Comparison of ENCODE assay signal across 10 cellular contexts in genomic region chr9:107636596-107637405, GRCh38.
A peak's percentile ranks its signal among the peaks of the same experiment; 100 is the strongest.
DNase-seq lines count a peak whose midpoint lies in the region; ATAC-seq and TF ChIP-seq lines count a peak whose summit lies in the region.
"Had no signal": no experiment of that assay in that cellular context is flagged by ENCODE, and none has a peak within 500 bp of the region (broad histone marks: within the 10 kb centered on the region; RNA-seq: fewer than 3 reads in every experiment).

No MANE protein-coding gene starts in this region.

- peaks cover 12% of the 10 kb centered on the region for H3K27me3 Mint-ChIP-seq in activated B cell treated with CpG ODN at 0.5 μM for 24 hours

- in situ Hi-C loops in gastrocnemius medialis (cut with MboI; ENCODE audit: low sequenced_read_pairs in 4 of 4) = loop anchor here in 3 of 4 donors (5.0 to 25.0 kb wide), 5 partner anchors 96 to 426 kb away; partner anchors contain the start of gene KLF4 (in 1 of the 3)

- CTCF ChIA-PET in activated B cell treated with CpG ODN at 0.5 μM for 24 hours (lab: Charles Lee) = no interaction called here

- no peak overlapping the region for H3K9ac ChIP-seq in iPS-15b (ENCODE audit: low read depth, low read length)

- POLR2A ChIA-PET in activated B cell treated with CpG ODN at 0.5 μM for 24 hours (lab: Charles Lee) = no interaction called here

- peak overlapping the region; percentile 94 to 97 (median 96) for H3K27ac ChIP-seq in gastrocnemius medialis

- H3K4me3 ChIP-seq in iPS-15b (ENCODE audit: low read depth, low read length) (peak overlapping the region; percentile 57), gastrocnemius medialis (peak overlapping the region; percentile 56 to 65 (median 56))

- peaks cover 36% of the 10 kb centered on the region for H3K4me1 Mint-ChIP-seq in activated B cell treated with CpG ODN at 0.5 μM for 24 hours

- no peaks in the 10 kb centered on the region for H3K36me3 ChIP-seq in iPS-15b (ENCODE audit: control insufficient read depth, insufficient read depth, low read length)
- H3K36me3 ChIP-seq in gastrocnemius medialis = no peaks in the 10 kb centered on the region

- TF ChIP-seq CTCF in activated B cell treated with CpG ODN at 0.5 μM for 24 hours (IDR thresholded peaks at IDR 0.05) = no peak
- no peak for TF ChIP-seq CTCF in gastrocnemius medialis (IDR thresholded peaks at IDR 0.05 in 4 of 5, conservative IDR thresholded peaks at IDR 0.05 in 1 of 5)

- TF ChIP-seq POLR2A in gastrocnemius medialis (IDR thresholded peaks at IDR 0.05) = no peak

- ATAC-seq in activated B cell treated with CpG ODN at 0.5 μM for 24 hours (ENCODE audit: low read depth) = no peak
- ATAC-seq in gastrocnemius medialis = no peak
- no peak for ATAC-seq in HG02763 (IDR thresholded peaks at IDR 0.05; ENCODE audit: unreplicated experiment)
- ATAC-seq in GM18517 (IDR thresholded peaks at IDR 0.05; ENCODE audit: unreplicated experiment) = no peak
- no peak for ATAC-seq in GM21825 (IDR thresholded peaks at IDR 0.05; ENCODE audit: unreplicated experiment)

- intact Hi-C loops in activated B cell treated with CpG ODN at 0.5 μM for 24 hours (cut with micrococcal nuclease) = loop anchor here (5.0 kb wide), 1 partner anchor 144 kb away; no protein-coding TSS in a partner anchor
- intact Hi-C loops in gastrocnemius medialis (cut with DNase I; ENCODE audit: low total_unique reads) = loop anchor here (1.0 to 2.0 kb wide), 3 partner anchors 96 to 148 kb away; partner anchors contain the start of gene KLF4

- H3K4me1 ChIP-seq in iPS-15b (ENCODE audit: control insufficient read depth, insufficient read depth, low read length) (peaks cover 9% of the 10 kb centered on the region), gastrocnemius medialis (peaks cover 18 to 19% of the 10 kb centered on the region in 2 donors)

- no peaks in the 10 kb centered on the region for H3K9me3 ChIP-seq in iPS-15b (ENCODE audit: control insufficient read depth, insufficient read depth, low read length)
- H3K9me3 ChIP-seq in gastrocnemius medialis = no peaks in the 10 kb centered on the region

- H3K27me3 ChIP-seq in iPS-15b (ENCODE audit: control insufficient read depth, insufficient read depth, low read length) (peaks cover 9% of the 10 kb centered on the region), gastrocnemius medialis (no peaks in the 10 kb centered on the region)

- H3K36me3 Mint-ChIP-seq in activated B cell treated with CpG ODN at 0.5 μM for 24 hours (ENCODE audit: low read depth) = no peaks in the 10 kb centered on the region

- H3K27ac Mint-ChIP-seq in activated B cell treated with CpG ODN at 0.5 μM for 24 hours = no peak overlapping the region

- H3K9me3 Mint-ChIP-seq in activated B cell treated with CpG ODN at 0.5 μM for 24 hours = no peaks in the 10 kb centered on the region

- DNase-seq in CD1c-positive myeloid dendritic cell (ENCODE audit: extremely low spot score) (peak; percentile 33), activated B cell treated with CpG ODN at 0.5 μM for 24 hours (no peak), gastrocnemius medialis (no peak), HUDEP-2 (lab: John Stamatoyannopoulos, UW; ENCODE audit: unreplicated experiment in 76 of 76) (no peak)
- DNase-seq: cerebellar nuclear complex, DND-41 had no signal

- H3K4me3 Mint-ChIP-seq in activated B cell treated with CpG ODN at 0.5 μM for 24 hours = peak overlapping the region; percentile 50
